Comparison of ENCODE assay signal across 10 cellular contexts in the genomic region with DNA sequence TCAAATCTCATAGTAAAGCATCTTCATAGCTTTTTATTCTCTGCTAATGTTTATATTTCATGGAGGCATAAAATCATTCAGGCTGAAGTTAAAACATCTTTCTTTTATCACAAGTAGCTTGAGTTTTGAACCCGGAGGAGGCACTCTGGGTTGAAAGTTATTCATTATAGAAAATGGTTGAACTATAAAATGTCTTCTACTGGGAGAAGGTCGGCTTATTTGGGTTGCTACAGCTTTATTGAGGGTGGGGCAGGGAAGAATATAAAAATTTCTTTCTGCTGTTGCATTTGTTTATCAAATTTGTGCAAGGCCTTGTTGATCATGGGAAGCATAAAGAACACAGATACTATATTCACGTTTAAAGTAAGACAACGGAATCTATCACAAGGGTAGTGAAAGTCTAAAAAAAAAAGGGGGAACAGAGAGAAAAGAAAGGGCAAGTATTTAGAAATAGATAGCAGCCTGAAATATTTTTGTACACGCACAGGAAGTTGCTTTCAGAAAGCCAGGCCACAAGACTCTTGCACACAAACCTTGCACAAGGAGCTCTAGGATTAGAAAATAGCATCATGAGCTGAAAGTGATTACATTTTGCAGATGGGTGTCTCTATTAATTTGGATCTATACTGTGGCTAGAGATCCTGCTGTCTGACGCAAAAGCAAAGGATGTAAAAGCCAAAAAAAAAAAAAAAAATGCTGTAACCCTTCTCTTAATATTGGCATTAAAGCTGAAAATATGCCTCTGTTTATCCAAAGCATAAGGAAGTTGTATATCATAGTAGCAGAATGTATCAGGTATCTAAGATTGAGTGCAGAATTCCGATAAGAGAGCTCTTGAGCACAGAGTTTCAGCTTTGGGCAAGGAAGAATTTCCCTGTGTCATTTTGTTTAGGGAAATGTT. TPM values are rescaled to one million over a fixed set of nuclear protein-coding genes. Genes with fewer than 3 reads are reported as not detected.
DNase-seq lines count a peak whose midpoint lies in the region; ATAC-seq, FAIRE-seq and TF ChIP-seq lines count a peak whose summit lies in the region.
"Had no signal": no experiment of that assay in that cellular context is flagged by ENCODE, and none has a peak within 500 bp of the region (broad histone marks: within the 10 kb centered on the region; RNA-seq: fewer than 3 reads in every experiment).

No MANE protein-coding gene starts in this region.

- POLR2A ChIA-PET in HepG2 (lab: Yijun Ruan, JAX) = no interaction called here

- H3K27me3 Mint-ChIP-seq in CD14-positive monocyte (ENCODE audit: low read depth in 3 of 3) (peaks cover 0 to 19% (median 0%) of the 10 kb centered on the region in 3 donors), immature natural killer cell (ENCODE audit: low read depth in 3 of 3) (peaks cover 0 to 19% (median 12%) of the 10 kb centered on the region in 3 donors)

- H4K20me1 ChIP-seq in OCI-LY3 (ENCODE audit: insufficient read depth, low read length) (no peaks in the 10 kb centered on the region), HepG2 (ENCODE audit: insufficient read depth, low read length) (no peaks in the 10 kb centered on the region)

- no peak for FAIRE-seq in HepG2 (lab: Jason Lieb, UNC)

- H3K9ac ChIP-seq in OCI-LY3 (ENCODE audit: low read length) = peak overlapping the region; percentile 58
- H3K9ac ChIP-seq in HepG2 (ENCODE audit: insufficient read depth, low read depth, low read length) = no peak overlapping the region

- CTCF ChIA-PET in HepG2 (lab: Yijun Ruan, JAX; ENCODE audit: low intra/inter-chr PET ratio, low total read pairs) = no interaction called here

- H3K27ac Mint-ChIP-seq in CD14-positive monocyte (peak overlapping the region; percentile 94 to 99 (median 97)), immature natural killer cell (peak overlapping the region; percentile 83 to 97 (median 96))

- H3K36me3 ChIP-seq in OCI-LY3 (replicated peaks; ENCODE audit: low read depth, low read length) (no peaks in the 10 kb centered on the region), HepG2 (replicated peaks in 1 of 2; ENCODE audit: control insufficient read depth in 1 of 2, insufficient read depth in 2 of 2, low read length in 2 of 2) (no peaks in the 10 kb centered on the region)

- WGBS in HepG2 (ENCODE audit: low lambda C conversion rate) = 33% methylated on average over 7 of the region's 7 CpGs

- H3K27me3 ChIP-seq in OCI-LY3 (ENCODE audit: low read depth, low read length) = no peaks in the 10 kb centered on the region
- H3K27me3 ChIP-seq in HepG2 (ENCODE audit: control insufficient read depth in 1 of 2, insufficient read depth in 2 of 2, low read length in 2 of 2) = no peaks in the 10 kb centered on the region

- H3K4me1 ChIP-seq in OCI-LY3 (ENCODE audit: low read length) (peaks cover 95% of the 10 kb centered on the region), HepG2 (ENCODE audit: insufficient read depth, low read length) (no peaks in the 10 kb centered on the region)

- ATAC-seq in GM21515 (IDR thresholded peaks at IDR 0.05; ENCODE audit: unreplicated experiment) = peak; percentile 57
- no peak for ATAC-seq in HepG2
- ATAC-seq in HG03460 (IDR thresholded peaks at IDR 0.05; ENCODE audit: unreplicated experiment) = no peak

- H3K4me1 Mint-ChIP-seq in CD14-positive monocyte (peaks cover 78% of the 10 kb centered on the region), immature natural killer cell (peaks cover 75 to 86% of the 10 kb centered on the region in 2 donors)

- H2AFZ ChIP-seq in OCI-LY3 (ENCODE audit: low read depth, low read length) (no peak overlapping the region), HepG2 (ENCODE audit: low read length) (no peak overlapping the region)

- H3K9me3 ChIP-seq in OCI-LY3 (ENCODE audit: insufficient read depth, low read length) (no peaks in the 10 kb centered on the region), HepG2 (ENCODE audit: low read length) (no peaks in the 10 kb centered on the region)

- no peak for TF ChIP-seq CTCF in CD14-positive monocyte (IDR thresholded peaks at IDR 0.05)
- no peak for TF ChIP-seq CTCF in OCI-LY3 (IDR thresholded peaks at IDR 0.05; ENCODE audit: low read depth, low read length)
- no peak for TF ChIP-seq CTCF in HepG2 (CRISPR knock-in tag; IDR thresholded peaks at IDR 0.05)

- in situ Hi-C loops in HepG2 (cut with HindIII; ENCODE audit: extremely low pct_ligation_motif_present, low pct_unique_long_range_greater_than_20kb) = no loop called here

- peak overlapping the region; percentile 64 for H3K4me2 ChIP-seq in OCI-LY3 (ENCODE audit: low read length)
- no peak overlapping the region for H3K4me2 ChIP-seq in HepG2 (ENCODE audit: low read depth, low read length)

- no peak for TF ChIP-seq POLR2A in HepG2 (IDR thresholded peaks at IDR 0.05; ENCODE audit: insufficient read depth in 1 of 2, low read depth in 2 of 2, low read length in 2 of 2)

- BruUV-seq in HepG2 (replicated peaks; lab: Mats Ljungman, UMichigan) = no TSS peak

- no peak for TF ChIP-seq RAD21 in HepG2 (CRISPR knock-in tag; IDR thresholded peaks at IDR 0.05)

- intact Hi-C loops in CD14-positive monocyte (cut with micrococcal nuclease) (loop anchor here in 1 of 2 donors (10.0 kb wide), 1 partner anchor 77 kb away; no protein-coding TSS in a partner anchor), HepG2 (cut with micrococcal nuclease; ENCODE audit: unreplicated experiment) (no loop called here)

- H3K9me3 Mint-ChIP-seq in CD14-positive monocyte (peaks cover 0 to 8% (median 3%) of the 10 kb centered on the region in 7 donors), immature natural killer cell (no peaks in the 10 kb centered on the region)

- H3K36me3 Mint-ChIP-seq in CD14-positive monocyte (peaks cover 2 to 3% of the 10 kb centered on the region in 2 donors), immature natural killer cell (peaks cover 0 to 4% (median 0%) of the 10 kb centered on the region in 3 donors)

- DNase-seq in CD14-positive monocyte (ENCODE audit: low spot score) (peak; percentile 54), immature natural killer cell (peak in 1 of 3 donors; percentile 23), H4 (ENCODE audit: low spot score) (no peak), HepG2 (ENCODE audit: low spot score) (no peak), NCI-H2029 (lab: John Stamatoyannopoulos, UW) (no peak)
- DNase-seq: NCI-H1417 had no signal

- peak overlapping the region; percentile 23; the same call in 1 of the 2 replicates for H3K4me3 ChIP-seq in OCI-LY3 (ENCODE audit: low read length)
- no peak overlapping the region for H3K4me3 ChIP-seq in HepG2 (replicated peaks in 1 of 3; ENCODE audit: insufficient read depth in 1 of 3, low read depth in 2 of 3, low read length in 3 of 3)

- H3K79me2 ChIP-seq in OCI-LY3 (ENCODE audit: low read length) (no peaks in the 10 kb centered on the region), HepG2 (ENCODE audit: insufficient read depth, low read length) (no peaks in the 10 kb centered on the region)

- no peak overlapping the region for H3K4me3 Mint-ChIP-seq in CD14-positive monocyte
- H3K4me3 Mint-ChIP-seq in immature natural killer cell = peak overlapping the region; percentile 57 to 74 (median 66)

- H3K27ac ChIP-seq in OCI-LY3 (ENCODE audit: low read length) = peak overlapping the region; percentile 89
- H3K27ac ChIP-seq in HepG2 (ENCODE audit: extremely low read length, insufficient read depth, low read length) = no peak overlapping the region

- TF ChIP-seq EP300 in HepG2 (IDR thresholded peaks at IDR 0.05; ENCODE audit: low read depth in 2 of 2, low read length in 2 of 2) (no peak), HepG2 (CRISPR knock-in tag; IDR thresholded peaks at IDR 0.05; ENCODE audit: borderline replicate concordance) (no peak)

TF ChIP-seq in HepG2, 621 proteins besides CTCF, POLR2A, EP300 and RAD21 (continues in another document):
- TF ChIP-seq FIP1L1 (IDR thresholded peaks at IDR 0.05; ENCODE audit: borderline replicate concordance, insufficient read depth, low read depth, low read length) = no peak
- no peak for TF ChIP-seq RNF2 (conservative IDR thresholded peaks at IDR 0.05; ENCODE audit: low read depth)
- no peak for TF ChIP-seq YEATS4 (CRISPR knock-in tag; IDR thresholded peaks at IDR 0.05; ENCODE audit: borderline replicate concordance)
- no peak for TF ChIP-seq ZNF7 (CRISPR knock-in tag; IDR thresholded peaks at IDR 0.05)
- no peak for TF ChIP-seq CCAR2 (optimal IDR thresholded peaks at IDR 0.05; ENCODE audit: low read depth, low read length)
- no peak for TF ChIP-seq STAG1 (CRISPR knock-in tag; IDR thresholded peaks at IDR 0.05)
- TF ChIP-seq, protein P1, sequence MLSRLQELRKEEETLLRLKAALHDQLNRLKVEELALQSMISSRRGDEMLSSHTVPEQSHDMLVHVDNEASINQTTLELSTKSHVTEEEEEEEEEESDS (CRISPR knock-in tag; IDR thresholded peaks at IDR 0.05; ENCODE audit: borderline replicate concordance) = no peak
- no peak for TF ChIP-seq ZBTB7B (CRISPR knock-in tag; IDR thresholded peaks at IDR 0.05)

RNA-seq across cellular contexts. Expression of a gene that starts 37.2 kb away (rescaled TPM):
- not detected for polyA plus RNA-seq in CD14-positive monocyte
- not detected for polyA plus RNA-seq in immature natural killer cell
- not detected in 2 replicates for total RNA-seq in H4 (2014; rRNA removed; shearing (Covaris generic))
- total RNA-seq in HepG2 (2016; rRNA removed; fragmentation: Illumina TruSeq; extraction: Trizol) = not detected in 2 replicates
- total RNA-seq in HepG2 (2016; cell fraction: cytosol; rRNA removed; fragmentation: Illumina TruSeq; extraction: Trizol; ENCODE audit: low read depth) = not detected in 2 replicates
- not detected in 2 replicates for total RNA-seq in HepG2 (2016; cell fraction: insoluble cytoplasmic fraction; rRNA removed; fragmentation: Illumina TruSeq; extraction: Trizol)
- total RNA-seq in HepG2 (2016; cell fraction: membrane; rRNA removed; fragmentation: Illumina TruSeq; extraction: Trizol) = not detected in 2 replicates
- total RNA-seq in HepG2 (2016; cell fraction: nucleus; rRNA removed; fragmentation: Illumina TruSeq; extraction: Trizol) = not detected in 2 replicates
- not detected in 2 replicates for polyA plus RNA-seq in HepG2 (2011; rRNA removed)
- not detected in 2 replicates for polyA plus RNA-seq in HepG2 (2011; cell fraction: cytosol; rRNA removed)
- polyA plus RNA-seq in HepG2 (2011; cell fraction: nucleus; rRNA removed) = not detected in 2 replicates
- polyA plus RNA-seq in HepG2 (2012) = not detected in 2 replicates
- polyA plus RNA-seq in HepG2 (2016; cell fraction: cytosol; fragmentation: Illumina TruSeq; extraction: Trizol; ENCODE audit: low read depth) = not detected in 2 replicates
- polyA plus RNA-seq in HepG2 (2016; cell fraction: insoluble cytoplasmic fraction; fragmentation: Illumina TruSeq; extraction: Trizol; ENCODE audit: low read depth) = not detected in 2 replicates
- polyA plus RNA-seq in HepG2 (2016; cell fraction: membrane; fragmentation: Illumina TruSeq; extraction: Trizol; ENCODE audit: low read depth) = not detected in 2 replicates
- not detected in 2 replicates for polyA plus RNA-seq in HepG2 (2016; cell fraction: nucleus; fragmentation: Illumina TruSeq; extraction: Trizol; ENCODE audit: insufficient read depth, low read depth)
- polyA minus RNA-seq in HepG2 (2011; rRNA and poly(A)+ RNA removed; ENCODE audit: low replicate concordance) = not detected in 2 replicates
- not detected in 2 replicates for polyA minus RNA-seq in HepG2 (2011; cell fraction: cytosol; rRNA and poly(A)+ RNA removed)
- not detected in 2 replicates for polyA minus RNA-seq in HepG2 (2011; cell fraction: nucleus; rRNA and poly(A)+ RNA removed)
- total RNA-seq: kidney epithelial cell had no signal

Comparison
In these comparisons a context has a peak if more than half of its experiments do, and no peak if none do; other contexts are left out.
1. H3K4me3 Mint-ChIP-seq: peak in immature natural killer cell (5 of 5); none in CD14-positive monocyte (0 of 2).